Comparison of ENCODE assay signal across 10 cellular contexts in the genomic region with DNA sequence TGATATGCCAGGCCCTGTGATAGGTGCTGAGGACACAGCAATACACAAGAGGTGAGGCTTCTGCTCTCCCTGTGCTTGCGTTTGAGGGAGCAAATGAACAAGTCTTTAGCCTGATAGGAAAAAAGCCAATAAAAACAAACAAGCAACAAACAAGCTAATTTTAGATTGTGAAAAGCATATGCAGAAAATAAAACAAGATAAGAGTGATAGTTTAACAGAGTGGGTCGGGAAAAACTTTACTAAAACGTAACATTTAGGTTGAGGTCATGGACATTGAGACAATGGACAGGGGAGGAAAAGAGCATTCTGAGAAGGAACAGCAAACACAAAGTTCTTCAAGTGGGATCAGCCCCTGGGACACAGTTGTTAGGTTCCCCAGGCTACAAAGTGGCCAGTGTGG. TPM values are rescaled to one million over a fixed set of nuclear protein-coding genes. Genes with fewer than 3 reads are reported as not detected.
DNase-seq lines count a peak whose midpoint lies in the region; ATAC-seq and TF ChIP-seq lines count a peak whose summit lies in the region.
"Had no signal": no experiment of that assay in that cellular context is flagged by ENCODE, and none has a peak within 500 bp of the region (broad histone marks: within the 10 kb centered on the region; RNA-seq: fewer than 3 reads in every experiment).

No MANE protein-coding gene starts in this region.

- H3K4me3 ChIP-seq in AG04450 (ENCODE audit: low read depth, low read length): no peak overlapping the region
- H3K4me3 ChIP-seq in Jurkat, Clone E6-1 (ENCODE audit: low read length): peak overlapping the region; percentile 17

- no peaks in the 10 kb centered on the region for H3K27me3 ChIP-seq in AG04450 (ENCODE audit: control insufficient read depth, insufficient read depth, low read length)

- peaks cover 2% of the 10 kb centered on the region; the same call in 1 of the 2 replicates for H3K9me3 ChIP-seq in AG04450 (ENCODE audit: control insufficient read depth, insufficient read depth, low read length)

- no peak for DNase-seq in AG04450 (ENCODE audit: low read depth, low spot score)
- DNase-seq in Jurkat, Clone E6-1 (ENCODE audit: low read depth, low spot score): no peak
- DNase-seq in caudate nucleus (lab: John Stamatoyannopoulos, UW): no peak
- DNase-seq in natural killer cell: no peak
- no peak for DNase-seq in NCI-H226
- no peak for DNase-seq in GM20000 (ENCODE audit: low spot score)
- DNase-seq: NK-92 treated with Interleukin-12 subunit alpha and Interleukin-12 subunit beta, amount 100 ng/mL, for 24 hours had no signal

- intact Hi-C loops in natural killer cell (cut with micrococcal nuclease): loop anchor here (1.0 to 10.0 kb wide), 4 partner anchors 25 to 312 kb away; a partner anchor contains a TSS

- H3K9me3 Mint-ChIP-seq in natural killer cell: no peaks in the 10 kb centered on the region

- H3K27me3 Mint-ChIP-seq in natural killer cell (ENCODE audit: low read depth in 2 of 2): no peaks in the 10 kb centered on the region

- CTCF ChIA-PET in AG04450 (lab: Charles Lee): interaction anchor here (4.4 kb wide), 1 partner anchor 18 kb away, joined by 33 read pairs; no protein-coding TSS in a partner anchor

- H3K4me1 Mint-ChIP-seq in natural killer cell: peaks cover 59 to 70% of the 10 kb centered on the region in 2 donors

- H3K27ac ChIP-seq in AG04450 (ENCODE audit: low read depth, low read length): peak overlapping the region; percentile 87
- H3K27ac ChIP-seq in caudate nucleus (ENCODE audit: low read depth, low read length): peak overlapping the region; percentile 73

- H3K4me3 Mint-ChIP-seq in natural killer cell: peak overlapping the region; percentile 83
- H3K4me3 Mint-ChIP-seq: stimulated activated memory B cell treated with anti-CD40 and anti-IgM and Interleukin-4, amounts not matched to agents 10 μg/mL and 1 μg/mL and 100 μg/mL, for 72 hours had no signal

- TF ChIP-seq CTCF in AG04450 (IDR thresholded peaks at IDR 0.05; ENCODE audit: low read depth, low read length): no peak
- TF ChIP-seq CTCF in natural killer cell (IDR thresholded peaks at IDR 0.05): no peak
- no peak for TF ChIP-seq CTCF in GM20000 (IDR thresholded peaks at IDR 0.05; ENCODE audit: extremely low read depth, missing control alignments)

- ATAC-seq in natural killer cell (no peak), HG02642 (IDR thresholded peaks at IDR 0.05; ENCODE audit: poor library complexity, unreplicated experiment) (no peak), GM18870 (IDR thresholded peaks at IDR 0.05; ENCODE audit: unreplicated experiment) (no peak)

- peak overlapping the region; percentile 85 to 93 for H3K27ac Mint-ChIP-seq in natural killer cell
- H3K27ac Mint-ChIP-seq: stimulated activated memory B cell treated with anti-CD40 and anti-IgM and Interleukin-4, amounts not matched to agents 10 μg/mL and 1 μg/mL and 100 μg/mL, for 72 hours had no signal

- POLR2A ChIA-PET in AG04450 (lab: Yijun Ruan, JAX): interaction anchor here (4.9 kb wide), 1 partner anchor 7 kb away, joined by 23 read pairs; no protein-coding TSS in a partner anchor

- H3K36me3 Mint-ChIP-seq in natural killer cell: no peaks in the 10 kb centered on the region

RNA-seq across cellular contexts. Expression of a gene that starts 4.3 kb away (rescaled TPM):
- 34.3 and 36.3 TPM in 2 replicates for polyA plus RNA-seq in AG04450 (2011; rRNA removed)
- polyA minus RNA-seq in AG04450 (2011; rRNA and poly(A)+ RNA removed): 12.7 and 15.3 TPM in 2 replicates
- 14.1 TPM for polyA plus RNA-seq in Jurkat, Clone E6-1 (2012; ENCODE audit: insufficient read depth, insufficient read length)
- total RNA-seq in natural killer cell: 1 to 10 TPM; 7.0 to 9.4 (median 8.9) TPM

RNA-seq across cellular contexts. Expression of a gene that starts 24.0 kb away (rescaled TPM):
- 54.6 and 61.1 TPM in 2 replicates for polyA plus RNA-seq in AG04450 (2011; rRNA removed)
- polyA minus RNA-seq in AG04450 (2011; rRNA and poly(A)+ RNA removed): 76.5 TPM in 2 replicates
- polyA plus RNA-seq in Jurkat, Clone E6-1 (2012; ENCODE audit: insufficient read depth, insufficient read length): 25.7 TPM
- 100 to 1,000 TPM in 1 of 3 donors, 10 to 100 TPM in 2; 90.0 to 108 (median 92.0) TPM for total RNA-seq in natural killer cell
